In genomic region chr4:158192439-158193158, GRCh38 we compare ENCODE assay signal across 21 cellular contexts. TPM values are rescaled to one million over a fixed set of nuclear protein-coding genes. Genes with fewer than 3 reads are reported as not detected.
A peak's percentile ranks its signal among the peaks of the same experiment; 100 is the strongest.
DNase-seq lines count a peak whose midpoint lies in the region; ATAC-seq and TF ChIP-seq lines count a peak whose summit lies in the region.
"Had no signal": no experiment of that assay in that cellular context is flagged by ENCODE, and none has a peak within 500 bp of the region (broad histone marks: within the 10 kb centered on the region; RNA-seq: fewer than 3 reads in every experiment).

No MANE protein-coding gene starts in this region.

- no peak overlapping the region for H3K4ac ChIP-seq in mesenchymal stem cell (ENCODE audit: low read depth in 1 of 2, low read length in 2 of 2)

- TF ChIP-seq CTCF in ascending aorta (IDR thresholded peaks at IDR 0.05) (no peak), gastroesophageal sphincter (IDR thresholded peaks at IDR 0.05) (no peak)

- no peaks in the 10 kb centered on the region for H3K79me1 ChIP-seq in mesenchymal stem cell (replicated peaks; ENCODE audit: low read length, poor library complexity, severe bottlenecking)

- no peak for TF ChIP-seq EP300 in gastroesophageal sphincter (IDR thresholded peaks at IDR 0.05)

- H3K9me3 ChIP-seq in ascending aorta (no peaks in the 10 kb centered on the region), mesenchymal stem cell (ENCODE audit: control insufficient read depth, low read length) (no peaks in the 10 kb centered on the region), gastroesophageal sphincter (no peaks in the 10 kb centered on the region)
- H3K9me3 ChIP-seq in effector memory CD4-positive, alpha-beta T cell (ENCODE audit: control insufficient read depth, low read length): no peaks in the 10 kb centered on the region
- H3K9me3 ChIP-seq: colonic mucosa, lower lobe of right lung, tibial nerve had no signal

- H3K9ac ChIP-seq in mesenchymal stem cell (ENCODE audit: low read length): peak overlapping the region; percentile 13

- peak overlapping the region; percentile 88 to 92 for H3K27ac ChIP-seq in ascending aorta
- H3K27ac ChIP-seq in mesenchymal stem cell (ENCODE audit: low read length, poor library complexity, severe bottlenecking): no peak overlapping the region
- peak overlapping the region; percentile 86 for H3K27ac ChIP-seq in substantia nigra (ENCODE audit: low read depth, low read length, poor library complexity, severe bottlenecking)
- H3K27ac ChIP-seq in effector memory CD4-positive, alpha-beta T cell (ENCODE audit: insufficient read depth, low read length, poor library complexity, severe bottlenecking): no peak overlapping the region
- no peak overlapping the region for H3K27ac ChIP-seq in gastroesophageal sphincter
- H3K27ac ChIP-seq: colonic mucosa, lower lobe of right lung had no signal

- ATAC-seq in GM18511 (IDR thresholded peaks at IDR 0.05; ENCODE audit: unreplicated experiment) (peak; percentile 10), gastroesophageal sphincter (no peak)
- ATAC-seq: activated T-cell treated with anti-CD3 and anti-CD28 coated beads, Interleukin-2, amount 50 U/mL, for 4 hours; stimulated activated naive B cell treated with anti-CD40 and anti-IgM and Interleukin-4, amounts not matched to agents 10 μg/mL and 1 μg/mL and 100 μg/mL, for 72 hours had no signal

- no peak for TF ChIP-seq POLR2A in gastroesophageal sphincter (IDR thresholded peaks at IDR 0.05)

- H3K4me1 ChIP-seq in ascending aorta: peaks cover 6 to 29% of the 10 kb centered on the region in 2 donors
- H3K4me1 ChIP-seq in mesenchymal stem cell (ENCODE audit: control insufficient read depth, insufficient read depth, low read depth, low read length): no peaks in the 10 kb centered on the region
- no peaks in the 10 kb centered on the region for H3K4me1 ChIP-seq in effector memory CD4-positive, alpha-beta T cell (ENCODE audit: control insufficient read depth, insufficient read depth, low read length, poor library complexity, severe bottlenecking)
- no peaks in the 10 kb centered on the region for H3K4me1 ChIP-seq in gastroesophageal sphincter
- H3K4me1 ChIP-seq: colonic mucosa, lower lobe of right lung had no signal

- H4K8ac ChIP-seq in mesenchymal stem cell (ENCODE audit: low read length): no peak overlapping the region

- H2AK5ac ChIP-seq in mesenchymal stem cell (ENCODE audit: low read length, severe bottlenecking): no peak overlapping the region

- DNase-seq in ascending aorta (ENCODE audit: low spot score in 2 of 2) (peak in 1 of 2 donors; percentile 79), mesenchymal stem cell (no peak), substantia nigra (lab: John Stamatoyannopoulos, UW) (peak in 1 of 49 donors; percentile 43)
- no peak for DNase-seq in activated CD4-positive, alpha-beta T cell treated with anti-CD3 and anti-CD28 coated beads, Interleukin-2, amount 10 ng/mL, durations not matched to agents 24 days and 14 days
- no peak for DNase-seq in effector memory CD4-positive, alpha-beta T cell
- DNase-seq: activated CD4-positive, alpha-beta T cell treated with anti-CD3 and anti-CD28 coated beads, Interleukin-2, amount 50 U/mL, for 1 hour; activated T-cell treated with anti-CD3 and anti-CD28 coated beads, Interleukin-2, amount 50 U/mL, for 4 hours; CD8-positive, alpha-beta memory T cell; colonic mucosa; lower lobe of right lung; NCI-H2171; NK-92 treated with Interleukin-12 subunit alpha and Interleukin-12 subunit beta, amount 100 ng/mL, for 24 hours; SHP77 treated with DMSO at 0.1 percent for 48 hours; stimulated activated CD4-positive, alpha-beta T cell treated with anti-CD3 and anti-CD28 coated beads, Interleukin-15, amount 100 ng/mL, for 24 hours; stimulated activated naive B cell treated with anti-CD40 and anti-IgM and Interleukin-4, amounts not matched to agents 10 μg/mL and 1 μg/mL and 100 μg/mL, for 72 hours had no signal

- no peak overlapping the region for H3K18ac ChIP-seq in mesenchymal stem cell (ENCODE audit: low read depth in 1 of 2, low read length in 2 of 2)

- no peak overlapping the region for H3K4me2 ChIP-seq in mesenchymal stem cell (ENCODE audit: low read length, poor library complexity, severe bottlenecking)
- H3K4me2 ChIP-seq: GM23338 had no signal

- H2BK120ac ChIP-seq in mesenchymal stem cell (ENCODE audit: low read depth, low read length): no peak overlapping the region

- H4K91ac ChIP-seq in mesenchymal stem cell (ENCODE audit: low read length): no peak overlapping the region

- H3K4me1 Mint-ChIP-seq in activated CD4-positive, alpha-beta T cell treated with anti-CD3 and anti-CD28 coated beads, Interleukin-2, amount 10 ng/mL, durations not matched to agents 24 days and 14 days: peaks cover 2% of the 10 kb centered on the region
- H3K4me1 Mint-ChIP-seq: B cell, GM23338, WTC11 had no signal

- H2BK12ac ChIP-seq in mesenchymal stem cell (ENCODE audit: low read length in 2 of 2): no peak overlapping the region

- H3K27me3 Mint-ChIP-seq in activated CD4-positive, alpha-beta T cell treated with anti-CD3 and anti-CD28 coated beads, Interleukin-2, amount 10 ng/mL, durations not matched to agents 24 days and 14 days: peaks cover 3% of the 10 kb centered on the region
- H3K27me3 Mint-ChIP-seq: B cell; stimulated activated naive B cell treated with anti-CD40 and anti-IgM and Interleukin-4, amounts not matched to agents 10 μg/mL and 1 μg/mL and 100 μg/mL, for 72 hours had no signal

- H2AFZ ChIP-seq in mesenchymal stem cell (ENCODE audit: low read depth, low read length): no peak overlapping the region
- H2AFZ ChIP-seq: GM23338 had no signal

- no peaks in the 10 kb centered on the region for H3K36me3 Mint-ChIP-seq in activated CD4-positive, alpha-beta T cell treated with anti-CD3 and anti-CD28 coated beads, Interleukin-2, amount 10 ng/mL, durations not matched to agents 24 days and 14 days (ENCODE audit: low read depth)
- H3K36me3 Mint-ChIP-seq: CD8-positive, alpha-beta memory T cell; stimulated activated naive B cell treated with anti-CD40 and anti-IgM and Interleukin-4, amounts not matched to agents 10 μg/mL and 1 μg/mL and 100 μg/mL, for 72 hours; WTC11 had no signal

- H2BK5ac ChIP-seq in mesenchymal stem cell (ENCODE audit: low read depth, low read length, poor library complexity, severe bottlenecking): no peak overlapping the region

- 85% methylated on average over 2 of the region's 5 CpGs for WGBS in mesenchymal stem cell
- 79 to 87% methylated on average over 3 to 4 of the region's 5 CpGs for WGBS in gastroesophageal sphincter (ENCODE audit: low coverage in 1 of 2), 2 donors

- no peak overlapping the region for H2BK15ac ChIP-seq in mesenchymal stem cell (ENCODE audit: low read depth, poor library complexity, severe bottlenecking)

- no peak overlapping the region for H3K4me3 ChIP-seq in ascending aorta
- no peak overlapping the region for H3K4me3 ChIP-seq in mesenchymal stem cell (ENCODE audit: insufficient read depth in 1 of 2, low read depth in 1 of 2, low read length in 2 of 2)
- no peak overlapping the region for H3K4me3 ChIP-seq in effector memory CD4-positive, alpha-beta T cell (ENCODE audit: insufficient read depth, low read depth, low read length, poor library complexity, severe bottlenecking)
- no peak overlapping the region for H3K4me3 ChIP-seq in gastroesophageal sphincter
- H3K4me3 ChIP-seq: colonic mucosa, GM23338, lower lobe of right lung, tibial nerve had no signal

- H3K27ac Mint-ChIP-seq in activated CD4-positive, alpha-beta T cell treated with anti-CD3 and anti-CD28 coated beads, Interleukin-2, amount 10 ng/mL, durations not matched to agents 24 days and 14 days: no peak overlapping the region
- H3K27ac Mint-ChIP-seq: B cell; CD8-positive, alpha-beta memory T cell; GM23338; stimulated activated naive B cell treated with anti-CD40 and anti-IgM and Interleukin-4, amounts not matched to agents 10 μg/mL and 1 μg/mL and 100 μg/mL, for 72 hours; WTC11 had no signal

- H3K27me3 ChIP-seq in ascending aorta (no peaks in the 10 kb centered on the region), mesenchymal stem cell (ENCODE audit: control insufficient read depth in 1 of 2, insufficient read depth in 1 of 2, low read length in 2 of 2) (no peaks in the 10 kb centered on the region), gastroesophageal sphincter (no peaks in the 10 kb centered on the region)
- no peaks in the 10 kb centered on the region for H3K27me3 ChIP-seq in effector memory CD4-positive, alpha-beta T cell (replicated peaks; ENCODE audit: control insufficient read depth, insufficient read depth, low read length, poor library complexity, severe bottlenecking)
- H3K27me3 ChIP-seq: colonic mucosa, tibial nerve had no signal

- no peaks in the 10 kb centered on the region for H3K36me3 ChIP-seq in ascending aorta
- H3K36me3 ChIP-seq in mesenchymal stem cell (ENCODE audit: control insufficient read depth in 1 of 2, insufficient read depth in 2 of 2, low read depth in 1 of 2, low read length in 2 of 2): no peaks in the 10 kb centered on the region
- no peaks in the 10 kb centered on the region for H3K36me3 ChIP-seq in effector memory CD4-positive, alpha-beta T cell (ENCODE audit: control insufficient read depth, insufficient read depth, low read length)
- no peaks in the 10 kb centered on the region for H3K36me3 ChIP-seq in gastroesophageal sphincter
- H3K36me3 ChIP-seq: colonic mucosa, lower lobe of right lung had no signal

- no peak overlapping the region for H3K23ac ChIP-seq in mesenchymal stem cell (ENCODE audit: low read length in 2 of 2)

- no peak overlapping the region for H3K4me3 Mint-ChIP-seq in activated CD4-positive, alpha-beta T cell treated with anti-CD3 and anti-CD28 coated beads, Interleukin-2, amount 10 ng/mL, durations not matched to agents 24 days and 14 days
- H3K4me3 Mint-ChIP-seq: activated T-cell treated with anti-CD3 and anti-CD28 coated beads, Interleukin-2, amount 50 U/mL, for 4 hours; B cell; CD8-positive, alpha-beta memory T cell; GM23338; stimulated activated naive B cell treated with anti-CD40 and anti-IgM and Interleukin-4, amounts not matched to agents 10 μg/mL and 1 μg/mL and 100 μg/mL, for 72 hours; WTC11 had no signal

- no peaks in the 10 kb centered on the region for H3K9me3 Mint-ChIP-seq in activated CD4-positive, alpha-beta T cell treated with anti-CD3 and anti-CD28 coated beads, Interleukin-2, amount 10 ng/mL, durations not matched to agents 24 days and 14 days
- H3K9me3 Mint-ChIP-seq: activated T-cell treated with anti-CD3 and anti-CD28 coated beads, Interleukin-2, amount 50 U/mL, for 4 hours; GM23338; WTC11 had no signal

- H3K14ac ChIP-seq in mesenchymal stem cell (ENCODE audit: low read length in 2 of 2): no peak overlapping the region

- intact Hi-C loops in ascending aorta (cut with DNase I): loop anchor here (1.0 to 2.0 kb wide), 2 partner anchors 18 to 61 kb away; partner anchors contain the start of gene TMEM144
- intact Hi-C loops in activated CD4-positive, alpha-beta T cell treated with anti-CD3 and anti-CD28 coated beads, Interleukin-2, amount 10 ng/mL, durations not matched to agents 24 days and 14 days (cut with micrococcal nuclease): loop anchor here (5.0 kb wide), 1 partner anchor 65 kb away; no protein-coding TSS in a partner anchor

RNA-seq across cellular contexts. Expression of gene TMEM144, which starts 17.7 kb away (rescaled TPM):
- total RNA-seq in ascending aorta (4.0 TPM), gastroesophageal sphincter (10 to 100 TPM in 1 of 4 donors, 1 to 10 TPM in 3; 3.9 to 13.4 (median 6.3) TPM)
- 1.7 TPM for polyA plus RNA-seq in mesenchymal stem cell (2013, experiment 1 of 2)
- 2.0 TPM for polyA plus RNA-seq in mesenchymal stem cell (2013, experiment 2 of 2)
- not detected in 2 replicates for total RNA-seq in activated CD4-positive, alpha-beta T cell treated with anti-CD3 and anti-CD28 coated beads, Interleukin-2, amount 10 ng/mL, durations not matched to agents 24 days and 14 days
- polyA plus RNA-seq: CD8-positive, alpha-beta memory T cell had no signal

RNA-seq across cellular contexts. Expression of gene GASK1B, which starts 19.8 kb away (rescaled TPM):
- total RNA-seq in ascending aorta: 69.7 TPM
- polyA plus RNA-seq in mesenchymal stem cell (2013, experiment 1 of 2): 34.3 TPM
- 34.9 TPM for polyA plus RNA-seq in mesenchymal stem cell (2013, experiment 2 of 2)
- not detected in 2 replicates for total RNA-seq in activated CD4-positive, alpha-beta T cell treated with anti-CD3 and anti-CD28 coated beads, Interleukin-2, amount 10 ng/mL, durations not matched to agents 24 days and 14 days
- total RNA-seq in gastroesophageal sphincter: 10 to 100 TPM; 33.8 to 66.6 (median 42.0) TPM
- total RNA-seq: GM23338 had no signal
- polyA plus RNA-seq: CD8-positive, alpha-beta memory T cell; GM23338 had no signal

Comparison
In these comparisons a context has a peak if more than half of its experiments do, and no peak if none do; other contexts are left out.
1. H3K27ac ChIP-seq: peak in ascending aorta (2 of 2) and substantia nigra (single experiment); none in mesenchymal stem cell (single experiment), effector memory CD4-positive, alpha-beta T cell (single experiment) and gastroesophageal sphincter (0 of 4).
2. RNA of gene GASK1B, which starts 19.8 kb away (total RNA-seq): 69.7 TPM in ascending aorta (single experiment) and 33.8 to 66.6 TPM in gastroesophageal sphincter; not detected in activated CD4-positive, alpha-beta T cell treated with anti-CD3 and anti-CD28 coated beads, Interleukin-2, amount 10 ng/mL, durations not matched to agents 24 days and 14 days; every median in the first group is over 10 times any median in the second.